In genomic region chr3:45746182-45746973, GRCh38 we compare ENCODE assay signal across 21 cellular contexts. TPM values are rescaled to one million over a fixed set of nuclear protein-coding genes. Genes with fewer than 3 reads are reported as not detected.
A peak's percentile ranks its signal among the peaks of the same experiment; 100 is the strongest.
DNase-seq lines count a peak whose midpoint lies in the region; ATAC-seq and TF ChIP-seq lines count a peak whose summit lies in the region.
"Had no signal": no experiment of that assay in that cellular context is flagged by ENCODE, and none has a peak within 500 bp of the region (broad histone marks: within the 10 kb centered on the region; RNA-seq: fewer than 3 reads in every experiment).

No MANE protein-coding gene starts in this region.

- CTCF ChIA-PET in SK-N-SH (lab: Yijun Ruan, JAX): interaction anchor here (0.6 to 1.1 kb wide), 2 partner anchors 14 to 22 kb away, joined by 3 to 5 read pairs; no protein-coding TSS in a partner anchor

- H3K4me1 ChIP-seq in cardiac muscle cell (ENCODE audit: low read depth) (no peaks in the 10 kb centered on the region), lower lobe of right lung (no peaks in the 10 kb centered on the region), upper lobe of right lung (no peaks in the 10 kb centered on the region), stomach (no peaks in the 10 kb centered on the region), SK-N-SH (ENCODE audit: control insufficient read depth in 1 of 2, insufficient read depth in 2 of 2, low read depth in 1 of 2, low read length in 1 of 2) (no peaks in the 10 kb centered on the region)
- H3K4me1 ChIP-seq: SJCRH30 had no signal

- no peaks in the 10 kb centered on the region for H3K79me2 ChIP-seq in SK-N-SH (ENCODE audit: insufficient read depth)

- H3K4me3 ChIP-seq in cardiac muscle cell: no peak overlapping the region
- no peak overlapping the region for H3K4me3 ChIP-seq in lower lobe of right lung
- H3K4me3 ChIP-seq in upper lobe of right lung: no peak overlapping the region
- no peak overlapping the region for H3K4me3 ChIP-seq in stomach
- H3K4me3 ChIP-seq in SK-N-SH (ENCODE audit: low read depth in 2 of 2, low read length in 1 of 2): no peak overlapping the region
- H3K4me3 ChIP-seq: BLaER1 treated with 17β-estradiol and CSF1 and Interleukin-3, amounts not matched to agents 10 nM and 100 nM; SJCRH30 had no signal

- no peaks in the 10 kb centered on the region for H4K20me1 ChIP-seq in SK-N-SH (ENCODE audit: insufficient read depth)

- no peak overlapping the region for H3K4me2 ChIP-seq in SK-N-SH
- H3K4me2 ChIP-seq: BLaER1 treated with 17β-estradiol and CSF1 and Interleukin-3, amounts not matched to agents 10 nM and 100 nM had no signal

- TF ChIP-seq EP300 in stomach (IDR thresholded peaks at IDR 0.05) (no peak), SK-N-SH (IDR thresholded peaks at IDR 0.05; ENCODE audit: borderline replicate concordance in 1 of 2, low read depth in 1 of 2, low read length in 1 of 2) (no peak)

- POLR2A ChIA-PET in SK-N-SH (lab: Yijun Ruan, JAX): no interaction called here

- intact Hi-C loops in cardiac septum (cut with DNase I) (no loop called here), left cardiac atrium (cut with DNase I) (no loop called here), lower lobe of right lung (cut with DNase I) (no loop called here), upper lobe of right lung (cut with DNase I) (no loop called here), stomach (cut with DNase I; ENCODE audit: low total_unique reads) (no loop called here)

- no peak for TF ChIP-seq RAD21 in SK-N-SH (IDR thresholded peaks at IDR 0.05; ENCODE audit: low read length)

- H3K9me3 ChIP-seq in cardiac muscle cell (ENCODE audit: low read depth) (no peaks in the 10 kb centered on the region), lower lobe of right lung (no peaks in the 10 kb centered on the region), upper lobe of right lung (no peaks in the 10 kb centered on the region), stomach (no peaks in the 10 kb centered on the region), SK-N-SH (no peaks in the 10 kb centered on the region)
- H3K9me3 ChIP-seq: SJCRH30 had no signal

- H3K27ac ChIP-seq in cardiac muscle cell (peak overlapping the region; percentile 4), lower lobe of right lung (no peak overlapping the region), upper lobe of right lung (no peak overlapping the region), stomach (no peak overlapping the region), SK-N-SH (ENCODE audit: low read depth in 2 of 2, low read length in 1 of 2) (no peak overlapping the region)
- H3K27ac ChIP-seq: BLaER1 treated with 17β-estradiol and CSF1 and Interleukin-3, amounts not matched to agents 10 nM and 100 nM; SJCRH30 had no signal

- H2AFZ ChIP-seq in SK-N-SH (ENCODE audit: low read depth): no peak overlapping the region

- H3K9me2 ChIP-seq in SK-N-SH: no peaks in the 10 kb centered on the region

- TF ChIP-seq CTCF in cardiac muscle cell (IDR thresholded peaks at IDR 0.05; ENCODE audit: low read depth, low read length): no peak
- no peak for TF ChIP-seq CTCF in lower lobe of right lung (IDR thresholded peaks at IDR 0.05)
- no peak for TF ChIP-seq CTCF in upper lobe of right lung (IDR thresholded peaks at IDR 0.05)
- no peak for TF ChIP-seq CTCF in stomach (IDR thresholded peaks at IDR 0.05)
- TF ChIP-seq CTCF in SK-N-SH (IDR thresholded peaks at IDR 0.05): no peak

- peaks cover 27% of the 10 kb centered on the region for H3K36me3 ChIP-seq in cardiac muscle cell
- H3K36me3 ChIP-seq in lower lobe of right lung: peaks cover 67% of the 10 kb centered on the region
- H3K36me3 ChIP-seq in upper lobe of right lung: peaks cover 48% of the 10 kb centered on the region
- H3K36me3 ChIP-seq in stomach: peaks cover 18 to 69% (median 68%) of the 10 kb centered on the region in 4 donors
- H3K36me3 ChIP-seq in SK-N-SH (replicated peaks in 1 of 2; ENCODE audit: control insufficient read depth in 1 of 2, insufficient read depth in 2 of 2, low read length in 1 of 2): peaks cover 36 to 55% of the 10 kb centered on the region in 2 experiments

- H3F3A ChIP-seq in SK-N-SH (replicated peaks; ENCODE audit: insufficient read depth): no peaks in the 10 kb centered on the region

- no peak overlapping the region for H3K9ac ChIP-seq in SK-N-SH
- H3K9ac ChIP-seq: BLaER1 treated with 17β-estradiol and CSF1 and Interleukin-3, amounts not matched to agents 10 nM and 100 nM had no signal

- no peak for TF ChIP-seq POLR2A in stomach (IDR thresholded peaks at IDR 0.05)

- DNase-seq in cardiac muscle cell (ENCODE audit: low read depth in 1 of 2, low spot score in 1 of 2) (no peak), cardiac septum (ENCODE audit: low spot score) (no peak), left cardiac atrium (no peak), lower lobe of right lung (no peak), upper lobe of right lung (no peak), NCI-H2029 treated with DMSO at 0.1 percent for 48 hours (lab: John Stamatoyannopoulos, UW) (no peak), stomach (no peak), SK-N-SH (no peak)
- DNase-seq: Calu3; CD8-positive, alpha-beta T cell; GF-D8; KBM-7; NCI-H1105; NCI-H2081 treated with DMSO at 0.1 percent for 48 hours; NCI-H510A treated with DMSO at 0.1 percent for 48 hours; NCI-H774; OCI-M1; SJCRH30 had no signal

- ATAC-seq in left cardiac atrium (peak; percentile 23 to 35), lower lobe of right lung (peak; percentile 35 to 51), upper lobe of right lung (peak; percentile 49)
- ATAC-seq: CD8-positive, alpha-beta T cell had no signal

- H3K27me3 ChIP-seq in cardiac muscle cell: no peaks in the 10 kb centered on the region
- H3K27me3 ChIP-seq in lower lobe of right lung (ENCODE audit: low read depth): no peaks in the 10 kb centered on the region
- H3K27me3 ChIP-seq in upper lobe of right lung: no peaks in the 10 kb centered on the region
- H3K27me3 ChIP-seq in stomach: no peaks in the 10 kb centered on the region
- no peaks in the 10 kb centered on the region for H3K27me3 ChIP-seq in SK-N-SH (ENCODE audit: insufficient read depth)
- H3K27me3 ChIP-seq: BLaER1 treated with 17β-estradiol and CSF1 and Interleukin-3, amounts not matched to agents 10 nM and 100 nM; SJCRH30 had no signal

- 93 to 96% (median 94%) methylated on average over 20 to 36 of the region's 36 CpGs for WGBS in stomach, 5 donors
- 99% methylated on average over 16 of the region's 36 CpGs for WGBS in SK-N-SH (ENCODE audit: low lambda C conversion rate)

TF ChIP-seq in SK-N-SH, 30 proteins besides CTCF, POLR2A, EP300 and RAD21:
- TF ChIP-seq FOXJ3 (CRISPR knock-in tag; IDR thresholded peaks at IDR 0.05): no peak
- no peak for TF ChIP-seq ELF1 (IDR thresholded peaks at IDR 0.05)
- no peak for TF ChIP-seq SMC3 (IDR thresholded peaks at IDR 0.05; ENCODE audit: low read depth, low read length)
- no peak for TF ChIP-seq IRF3 (IDR thresholded peaks at IDR 0.05; ENCODE audit: low read depth, low read length)
- TF ChIP-seq YY1 (IDR thresholded peaks at IDR 0.05; ENCODE audit: low read depth): no peak

RNA-seq across cellular contexts. Expression of gene SLC6A20, which starts 50.0 kb away (rescaled TPM):
- total RNA-seq in cardiac muscle cell (0.14 and 0.39 TPM in 2 replicates), cardiac septum (not detected), left cardiac atrium (under 1 TPM in 1 of 2 donors, not detected in 1; 0.18 TPM), lower lobe of right lung (4.2 TPM), upper lobe of right lung (22.7 TPM), stomach (under 1 TPM in 3 of 5 donors, not detected in 2; 0.14 to 0.73 (median 0.58) TPM)
- polyA plus RNA-seq in cardiac muscle cell (0.20 TPM in 1 of 2 replicates, not detected in the other), stomach (1 to 10 TPM in 1 of 3 donors, under 1 TPM in 1, not detected in 1; 0.10 to 2.6 TPM), SK-N-SH (2012; rRNA removed) (not detected in 2 replicates)
- not detected in 2 replicates for polyA plus RNA-seq in SK-N-SH (2012; cell fraction: cytosol; rRNA removed)
- polyA plus RNA-seq in SK-N-SH (2012; cell fraction: nucleus; rRNA removed): not detected in 2 replicates
- total RNA-seq: A673, RPMI7951, SJCRH30 had no signal

RNA-seq across cellular contexts. Expression of gene SACM1L, which starts 57.2 kb away (rescaled TPM):
- total RNA-seq in cardiac muscle cell: 15.7 and 37.5 TPM in 2 replicates
- 32.8 and 37.4 TPM in 2 replicates for polyA plus RNA-seq in cardiac muscle cell
- total RNA-seq in cardiac septum: 29.6 TPM
- 10 to 100 TPM; 26.9 to 32.1 TPM for total RNA-seq in left cardiac atrium
- total RNA-seq in lower lobe of right lung: 80.5 TPM
- 77.1 TPM for total RNA-seq in upper lobe of right lung
- 100 to 1,000 TPM in 2 of 5 donors, 10 to 100 TPM in 2, 1 to 10 TPM in 1; 9.8 to 118 (median 77.5) TPM for total RNA-seq in stomach
- polyA plus RNA-seq in stomach: 10 to 100 TPM; 15.4 to 17.9 (median 17.1) TPM
- 11.2 and 16.7 TPM in 2 replicates for polyA plus RNA-seq in SK-N-SH (2012; rRNA removed)
- 15.4 and 16.4 TPM in 2 replicates for polyA plus RNA-seq in SK-N-SH (2012; cell fraction: cytosol; rRNA removed)
- polyA plus RNA-seq in SK-N-SH (2012; cell fraction: nucleus; rRNA removed): 13.7 and 35.1 TPM in 2 replicates
